Comparison of ENCODE assay signal across 10 cellular contexts in the genomic region with DNA sequence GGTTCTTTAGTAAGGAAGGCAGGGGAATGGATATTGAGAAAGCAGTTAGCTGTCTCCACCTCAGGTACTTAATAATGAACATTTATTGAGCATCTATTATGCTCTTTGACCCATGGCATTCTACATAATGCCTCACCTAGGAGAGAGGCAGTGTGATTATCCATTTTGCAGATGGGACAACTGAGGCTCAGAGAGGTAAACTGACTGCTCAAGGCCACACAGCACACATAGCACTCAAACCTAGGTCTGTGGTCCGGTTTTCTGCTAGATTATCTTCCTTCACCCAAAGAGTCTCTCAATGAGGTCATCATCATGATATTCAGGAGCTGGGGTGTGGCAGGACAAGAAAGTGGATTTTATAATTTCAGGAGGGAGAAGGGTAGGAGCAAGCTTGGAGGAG.
"Had no signal": no experiment of that assay in that cellular context is flagged by ENCODE, and none has a peak within 500 bp of the region (broad histone marks: within the 10 kb centered on the region; RNA-seq: fewer than 3 reads in every experiment).

No MANE protein-coding gene starts in this region.

- H3K4me3 Mint-ChIP-seq: GM23338, HFFc6 had no signal

- H3K9ac ChIP-seq: KMS-11 had no signal

- H3K27ac ChIP-seq: HL-60, KMS-11 had no signal

- DNase-seq: H7, HFFc6, IMR-90, Karpas-422, KBM-7 had no signal

- H3K36me3 ChIP-seq: HAP-1 had no signal

- H3K4me3 ChIP-seq: GM23338, HAP-1 had no signal

- H3K9me3 ChIP-seq: HAP-1 had no signal

- H3K4me2 ChIP-seq: GM23338, KMS-11 had no signal

- H3K27ac Mint-ChIP-seq: GM23338, HFFc6 had no signal

- H3K9me3 Mint-ChIP-seq: GM23338, HFFc6 had no signal

- ATAC-seq: GM23338 had no signal

- FAIRE-seq: HTR-8/SVneo had no signal
